In the genomic region with DNA sequence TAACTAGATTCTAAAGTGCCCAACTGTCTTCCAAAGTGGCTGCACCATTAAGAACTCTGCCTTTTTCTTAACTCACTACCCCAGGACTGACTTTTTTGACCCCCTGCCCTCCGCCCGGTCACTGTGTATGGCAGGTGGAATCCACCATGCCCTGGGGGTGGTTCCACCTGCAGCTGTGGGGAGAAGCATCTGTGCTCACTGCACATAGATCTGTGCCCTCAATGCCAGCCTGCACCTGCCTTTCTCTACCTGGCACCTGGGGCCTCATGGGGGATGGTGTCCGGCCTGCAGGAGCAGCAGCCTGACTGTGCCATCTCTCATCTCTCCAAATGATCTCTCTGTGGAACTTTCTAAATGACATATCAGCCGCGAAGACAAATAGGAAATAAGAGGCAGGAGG, we compare ENCODE assay signal across 24 cellular contexts.
"Had no signal": no experiment of that assay in that cellular context is flagged by ENCODE, and none has a peak within 500 bp of the region (broad histone marks: within the 10 kb centered on the region; RNA-seq: fewer than 3 reads in every experiment).

No MANE protein-coding gene starts in this region.

- ATAC-seq: natural killer cell; psoas muscle; right lobe of liver; stimulated activated memory B cell treated with anti-CD40 and anti-IgM and Interleukin-4, amounts not matched to agents 10 μg/mL and 1 μg/mL and 100 μg/mL, for 72 hours; stimulated activated naive CD8-positive, alpha-beta T cell treated with anti-CD3 and anti-CD28 coated beads, Interleukin-15, amount 100 ng/mL, for 72 hours had no signal

- H3K4me3 ChIP-seq: left ventricle myocardium inferior, lung, neural progenitor cell, psoas muscle, right lobe of liver, smooth muscle cell, tibial nerve, uterus had no signal

- H3K27ac ChIP-seq: left ventricle myocardium inferior, neural progenitor cell, neutrophil, parathyroid adenoma, psoas muscle, right lobe of liver, tibial nerve, uterus had no signal

- H3K4me1 ChIP-seq: left ventricle myocardium inferior, neural progenitor cell, parathyroid adenoma, psoas muscle, right lobe of liver, tibial nerve, uterus had no signal

- H3K9me3 ChIP-seq: neutrophil, psoas muscle, right lobe of liver, uterus had no signal

- DNase-seq: islet precursor cell; left ventricle myocardium inferior; mesendoderm; naive B cell; natural killer cell; nephron progenitor cell; occipital lobe; psoas muscle; right lobe of liver; stimulated activated CD4-positive, alpha-beta T cell treated with anti-CD3 and anti-CD28 coated beads, Interleukin-1b, Interleukin-23, amount 100 ng/mL, for 48 hours; stimulated activated CD4-positive, alpha-beta T cell treated with anti-CD3 and anti-CD28 coated beads, Interleukin-2, amount 100 ng/mL, for 48 hours; stimulated activated CD4-positive, alpha-beta T cell treated with anti-CD3 and anti-CD28 coated beads, Interleukin-4, amount 100 ng/mL, for 4 hours; stimulated activated CD8-positive, alpha-beta memory T cell treated with anti-CD3 and anti-CD28 coated beads, Interleukin-4, amount 100 ng/mL, for 48 hours; stimulated activated naive CD4-positive, alpha-beta T cell treated with Interleukin-2 at 50 U/mL for 16 hours; stimulated activated naive CD8-positive, alpha-beta T cell treated with anti-CD3 and anti-CD28 coated beads, Interleukin-15, amount 100 ng/mL, for 72 hours; substantia nigra; uterus had no signal

- H3K27me3 ChIP-seq: neural progenitor cell, neutrophil, right lobe of liver, tibial nerve, uterus had no signal

- H3K36me3 ChIP-seq: left ventricle myocardium inferior, neural progenitor cell, neutrophil, right lobe of liver, tibial nerve, uterus had no signal
